In genomic region chr12:47975036-47975620, GRCh38 we compare ENCODE assay signal across 28 cellular contexts. TPM values are rescaled to one million over a fixed set of nuclear protein-coding genes. Genes with fewer than 3 reads are reported as not detected.
"Had no signal": no experiment of that assay in that cellular context is flagged by ENCODE, and none has a peak within 500 bp of the region (broad histone marks: within the 10 kb centered on the region; RNA-seq: fewer than 3 reads in every experiment).

No MANE protein-coding gene starts in this region.

- DNase-seq: colonic mucosa; cortex of kidney; effector CD8-positive, alpha-beta T cell; effector memory CD8-positive, alpha-beta T cell; endodermal cell; erythroblast; esophagus squamous epithelium; foreskin fibroblast; foreskin melanocyte; gastrocnemius medialis; glutamatergic neuron; head of caudate nucleus; heart right ventricle; hippocampal formation; left cardiac atrium; left lung; left ventricle myocardium superior; mammary epithelial cell; mesendoderm; midbrain had no signal

- H3K9me3 Mint-ChIP-seq: dendritic cell treated with granulocyte-macrophage colony-stimulating factor and Interleukin-4, amounts not matched to agents 40 ng/mL and 50 ng/mL, for 4 days; effector memory CD8-positive, alpha-beta T cell; endodermal cell; memory B cell had no signal

- H3K4me1 ChIP-seq: colonic mucosa, esophagus squamous epithelium, gastrocnemius medialis, left lung had no signal

- H3K27ac ChIP-seq: colonic mucosa, epithelial cell of prostate, esophagus squamous epithelium, gastrocnemius medialis, heart right ventricle, left lung had no signal

- H3K4me3 ChIP-seq: colonic mucosa, esophagus squamous epithelium, gastrocnemius medialis, heart right ventricle, left lung, lung had no signal

- H3K9me3 ChIP-seq: colonic mucosa, esophagus squamous epithelium, gastrocnemius medialis, heart right ventricle, left lung had no signal

- H3K27ac Mint-ChIP-seq: dendritic cell treated with granulocyte-macrophage colony-stimulating factor and Interleukin-4, amounts not matched to agents 40 ng/mL and 50 ng/mL, for 4 days; effector memory CD8-positive, alpha-beta T cell; endodermal cell; memory B cell had no signal

- H3K4me3 Mint-ChIP-seq: dendritic cell treated with granulocyte-macrophage colony-stimulating factor and Interleukin-4, amounts not matched to agents 40 ng/mL and 50 ng/mL, for 4 days; effector memory CD8-positive, alpha-beta T cell; endodermal cell; memory B cell had no signal

- H3K27me3 ChIP-seq: colonic mucosa, gastrocnemius medialis, left lung had no signal

- H3K4me1 Mint-ChIP-seq: endodermal cell had no signal

- H3K36me3 ChIP-seq: colonic mucosa, esophagus squamous epithelium, gastrocnemius medialis, heart right ventricle, left lung had no signal

- ATAC-seq: effector memory CD8-positive, alpha-beta T cell; esophagus mucosa; gastrocnemius medialis; heart right ventricle; left cardiac atrium; left lung; left ventricle myocardium superior had no signal

RNA-seq across cellular contexts. Expression of gene COL2A1, which starts 29.1 kb away (rescaled TPM):
- total RNA-seq: dermis microvascular lymphatic vessel endothelial cell, esophagus mucosa, esophagus squamous epithelium, gastrocnemius medialis, glomerular endothelial cell, left cardiac atrium, mononuclear cell had no signal
